In the genomic region with DNA sequence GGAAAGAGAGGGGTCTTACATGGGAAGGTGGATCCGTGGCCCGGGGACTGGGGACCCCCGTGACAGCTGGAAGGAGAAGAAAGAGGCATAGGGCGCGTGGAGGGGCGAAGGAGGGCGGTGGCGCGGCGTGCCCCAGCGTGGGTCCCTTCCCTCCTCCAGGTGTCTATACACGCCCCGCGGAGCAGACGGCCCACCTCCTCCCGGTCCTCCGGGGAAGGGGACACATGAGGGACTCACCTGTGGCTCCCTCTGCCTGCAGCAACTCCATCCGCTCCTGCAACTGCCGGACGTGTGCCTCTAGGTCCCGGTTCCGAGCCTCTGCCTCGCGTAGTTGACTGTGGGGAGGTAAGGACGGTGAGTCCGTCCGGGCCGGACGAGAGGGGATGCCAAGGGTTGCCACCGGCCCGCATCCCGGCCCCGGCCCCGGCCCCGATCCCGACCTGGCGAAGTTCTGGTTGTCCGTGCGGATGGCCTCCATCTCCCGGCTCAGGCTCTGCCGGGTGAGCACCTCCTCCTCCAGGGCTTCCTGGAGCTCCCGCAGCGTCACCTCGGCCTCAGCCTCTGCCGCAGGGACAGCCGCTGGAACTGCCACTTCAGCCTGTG, we compare ENCODE assay signal across 7 cellular contexts. TPM values are rescaled to one million over a fixed set of nuclear protein-coding genes. Genes with fewer than 3 reads are reported as not detected.
DNase-seq lines count a peak whose midpoint lies in the region; ATAC-seq and TF ChIP-seq lines count a peak whose summit lies in the region.

No MANE protein-coding gene starts in this region.

- peak overlapping the region; percentile 70 for H3K27ac ChIP-seq in HEK293 (ENCODE audit: extremely low read depth, low read depth, low read length)

- CTCF ChIA-PET in HEK293 (lab: Yijun Ruan, JAX), result interaction anchor here (0.6 to 2.7 kb wide), 11 partner anchors 10 to 621 kb away, joined by 3 to 22 read pairs (median 7); a partner anchor contains a TSS

- H3K4me3 ChIP-seq in HEK293 (ENCODE audit: low read depth, low read length), result no peak overlapping the region
- H3K4me3 ChIP-seq in adipocyte (ENCODE audit: low read length), result no peak overlapping the region
- no peak overlapping the region for H3K4me3 ChIP-seq in kidney epithelial cell (ENCODE audit: low read depth, low read length)

- no peaks in the 10 kb centered on the region for H3K9me3 ChIP-seq in HEK293 (ENCODE audit: control insufficient read depth, insufficient read depth, low read depth, low read length)
- no peaks in the 10 kb centered on the region for H3K9me3 ChIP-seq in adipocyte (ENCODE audit: control insufficient read depth, low read length)

- H3K9ac ChIP-seq in adipocyte (ENCODE audit: low read length), result peak overlapping the region; percentile 34

- peak overlapping the region in 1 of 2 donors; percentile 9 for H3K4me3 Mint-ChIP-seq in stimulated activated naive B cell treated with anti-CD40 and anti-IgM and Interleukin-4, amounts not matched to agents 10 μg/mL and 1 μg/mL and 100 μg/mL, for 72 hours

- H3K36me3 Mint-ChIP-seq in stimulated activated naive B cell treated with anti-CD40 and anti-IgM and Interleukin-4, amounts not matched to agents 10 μg/mL and 1 μg/mL and 100 μg/mL, for 72 hours, result peaks cover 11 to 13% of the 10 kb centered on the region in 2 donors

- H3K4me1 Mint-ChIP-seq in stimulated activated naive B cell treated with anti-CD40 and anti-IgM and Interleukin-4, amounts not matched to agents 10 μg/mL and 1 μg/mL and 100 μg/mL, for 72 hours, result peaks cover 22 to 53% of the 10 kb centered on the region in 2 donors

- peaks cover 7 to 9% of the 10 kb centered on the region in 2 donors for H3K27me3 Mint-ChIP-seq in stimulated activated naive B cell treated with anti-CD40 and anti-IgM and Interleukin-4, amounts not matched to agents 10 μg/mL and 1 μg/mL and 100 μg/mL, for 72 hours

- H3K27me3 ChIP-seq in adipocyte (replicated peaks; ENCODE audit: control insufficient read depth, insufficient read depth, low read length), result no peaks in the 10 kb centered on the region
- no peaks in the 10 kb centered on the region for H3K27me3 ChIP-seq in kidney epithelial cell (ENCODE audit: control insufficient read depth, insufficient read depth, low read length)

- POLR2A ChIA-PET in HEK293 (lab: Yijun Ruan, JAX), result interaction anchor here (0.6 to 7.2 kb wide), 11 partner anchors 12 to 102 kb away, joined by 3 to 133 read pairs (median 37); a partner anchor contains a TSS

- DNase-seq in adipocyte (ENCODE audit: low read depth) (no peak), kidney epithelial cell (ENCODE audit: low read depth) (no peak), NCI-H2227 treated with DMSO at 0.1 percent for 48 hours (lab: John Stamatoyannopoulos, UW) (no peak)
- DNase-seq in stimulated activated naive B cell treated with anti-CD40 and anti-IgM and Interleukin-4, amounts not matched to agents 10 μg/mL and 1 μg/mL and 100 μg/mL, for 72 hours, result no peak

- H3K4me1 ChIP-seq in HEK293 (ENCODE audit: control insufficient read depth, insufficient read depth, low read length) (peaks cover 14% of the 10 kb centered on the region), adipocyte (ENCODE audit: control insufficient read depth, insufficient read depth, low read length) (peaks cover 17% of the 10 kb centered on the region)

- peak overlapping the region; percentile 51 for H3K27ac Mint-ChIP-seq in stimulated activated naive B cell treated with anti-CD40 and anti-IgM and Interleukin-4, amounts not matched to agents 10 μg/mL and 1 μg/mL and 100 μg/mL, for 72 hours

- H3K9me3 Mint-ChIP-seq in stimulated activated naive B cell treated with anti-CD40 and anti-IgM and Interleukin-4, amounts not matched to agents 10 μg/mL and 1 μg/mL and 100 μg/mL, for 72 hours, result no peaks in the 10 kb centered on the region

- TF ChIP-seq CTCF in HEK293 (tag by site-specific recombination; IDR thresholded peaks at IDR 0.05) (no peak), kidney epithelial cell (IDR thresholded peaks at IDR 0.05; ENCODE audit: insufficient read depth, low read length, poor library complexity, severe bottlenecking) (peak; percentile 2)

- no peak for ATAC-seq in stimulated activated naive B cell treated with anti-CD40 and anti-IgM and Interleukin-4, amounts not matched to agents 10 μg/mL and 1 μg/mL and 100 μg/mL, for 72 hours (replicated peaks)
- ATAC-seq in HG03354 (IDR thresholded peaks at IDR 0.05; ENCODE audit: poor library complexity, severe bottlenecking, unreplicated experiment), result no peak
- no peak for ATAC-seq in GM19467 (IDR thresholded peaks at IDR 0.05; ENCODE audit: unreplicated experiment)

- peaks cover 16 to 29% of the 10 kb centered on the region in 2 experiments for H3K36me3 ChIP-seq in HEK293 (ENCODE audit: control insufficient read depth in 2 of 2, insufficient read depth in 1 of 2, low read length in 2 of 2)
- peaks cover 30% of the 10 kb centered on the region for H3K36me3 ChIP-seq in adipocyte (ENCODE audit: control insufficient read depth, insufficient read depth, low read length, severe bottlenecking)
- H3K36me3 ChIP-seq in kidney epithelial cell (ENCODE audit: control insufficient read depth, insufficient read depth, low read length), result peaks cover 1% of the 10 kb centered on the region

TF ChIP-seq in HEK293, 187 proteins besides CTCF, POLR2A, EP300 and RAD21:
- TF ChIP-seq, protein P1, sequence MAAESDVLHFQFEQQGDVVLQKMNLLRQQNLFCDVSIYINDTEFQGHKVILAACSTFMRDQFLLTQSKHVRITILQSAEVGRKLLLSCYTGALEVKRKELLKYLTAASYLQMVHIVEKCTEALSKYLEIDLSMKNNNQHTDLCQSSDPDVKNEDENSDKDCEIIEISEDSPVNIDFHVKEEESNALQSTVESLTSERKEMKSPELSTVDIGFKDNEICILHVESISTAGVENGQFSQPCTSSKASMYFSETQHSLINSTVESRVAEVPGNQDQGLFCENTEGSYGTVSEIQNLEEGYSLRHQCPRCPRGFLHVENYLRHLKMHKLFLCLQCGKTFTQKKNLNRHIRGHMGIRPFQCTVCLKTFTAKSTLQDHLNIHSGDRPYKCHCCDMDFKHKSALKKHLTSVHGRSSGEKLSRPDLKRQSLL (tag by site-specific recombination; IDR thresholded peaks at IDR 0.05), result peak; percentile 45; the same call in 1 of the 2 replicates
- TF ChIP-seq SCRT2 (tag by site-specific recombination; IDR thresholded peaks at IDR 0.05), result no peak
TF ChIP-seq in HEK293: peak in this region for 1.

RNA-seq across cellular contexts. Expression of a gene that starts 2.4 kb away (rescaled TPM):
- 11.7 and 16.9 TPM in 2 replicates for total RNA-seq in kidney epithelial cell

RNA-seq across cellular contexts. Expression of a gene that starts 10.9 kb away (rescaled TPM):
- total RNA-seq in kidney epithelial cell, result 17.7 and 17.8 TPM in 2 replicates

RNA-seq across cellular contexts. Expression of a gene that starts 21.2 kb away (rescaled TPM):
- 29.9 and 35.8 TPM in 2 replicates for total RNA-seq in kidney epithelial cell

RNA-seq across cellular contexts. Expression of a gene that starts 38.2 kb away (rescaled TPM):
- total RNA-seq in kidney epithelial cell, result not detected in 2 replicates

RNA-seq across cellular contexts. Expression of a gene that starts 40.7 kb away (rescaled TPM):
- 13.0 and 15.8 TPM in 2 replicates for total RNA-seq in kidney epithelial cell
